Comparison of ENCODE assay signal across 23 cellular contexts in the genomic region with DNA sequence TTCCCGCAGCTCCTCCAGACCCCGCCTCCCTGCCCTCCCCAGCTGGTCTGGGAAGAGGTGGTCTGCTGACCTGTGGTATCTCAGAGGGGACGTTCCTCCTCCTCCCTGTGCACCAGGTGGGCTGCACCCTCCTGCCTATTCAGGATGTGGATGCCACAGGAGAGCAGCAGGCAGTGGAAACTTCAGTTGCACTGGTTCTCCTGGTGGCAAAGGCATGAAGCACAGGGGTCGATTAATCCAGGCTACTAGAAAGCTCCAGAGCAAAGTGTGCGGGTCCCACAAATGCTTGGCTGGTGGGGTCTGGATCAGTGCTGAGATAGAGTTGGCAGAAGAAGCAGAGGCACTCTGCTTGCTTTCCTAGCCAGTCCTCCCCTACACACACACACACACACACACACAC.
DNase-seq lines count a peak whose midpoint lies in the region; ATAC-seq and TF ChIP-seq lines count a peak whose summit lies in the region.
"Had no signal": no experiment of that assay in that cellular context is flagged by ENCODE, and none has a peak within 500 bp of the region (broad histone marks: within the 10 kb centered on the region; RNA-seq: fewer than 3 reads in every experiment).

No MANE protein-coding gene starts in this region.

- no peak overlapping the region for H3K9ac ChIP-seq in PC-3 (ENCODE audit: low read length)

- H3K27ac ChIP-seq in PC-3 (ENCODE audit: low read length) (no peak overlapping the region), esophagus muscularis mucosa (replicated peaks in 1 of 4) (no peak overlapping the region)
- H3K27ac ChIP-seq: left ventricle myocardium inferior, upper lobe of right lung had no signal

- peaks cover 4% of the 10 kb centered on the region; the same call in 1 of the 2 replicates for H3K36me3 ChIP-seq in PC-3 (ENCODE audit: low read depth, low read length)
- peaks cover 0 to 7% (median 0%) of the 10 kb centered on the region in 4 donors for H3K36me3 ChIP-seq in esophagus muscularis mucosa

- no peak overlapping the region for H3K4me2 ChIP-seq in PC-3 (ENCODE audit: low read length)

- CTCF ChIA-PET in PC-3 (lab: Charles Lee) = no interaction called here

- TF ChIP-seq EP300 in esophagus muscularis mucosa (IDR thresholded peaks at IDR 0.05) = no peak

- TF ChIP-seq CTCF in GM12864 (IDR thresholded peaks at IDR 0.05; ENCODE audit: low read depth, low read length, missing control alignments) (peak; percentile 13), PC-3 (conservative IDR thresholded peaks at IDR 0.05; ENCODE audit: low read depth, low read length) (0 out of 2 replicates have a peak, but pooled peaks have one; percentile 14), esophagus muscularis mucosa (IDR thresholded peaks at IDR 0.05) (no peak), retinal pigment epithelial cell (conservative IDR thresholded peaks at IDR 0.05; ENCODE audit: low read depth, low read length) (peak; percentile 24)

- H3K79me2 ChIP-seq in PC-3 (ENCODE audit: low read length) = no peaks in the 10 kb centered on the region

- peak; percentile 16; the same call in 1 of the 2 replicates for ATAC-seq in PC-3
- ATAC-seq: T-helper 17 cell, upper lobe of right lung had no signal

- H3K9me3 ChIP-seq in PC-3 (ENCODE audit: low read length) = no peaks in the 10 kb centered on the region
- H3K9me3 ChIP-seq in esophagus muscularis mucosa = no peaks in the 10 kb centered on the region
- H3K9me3 ChIP-seq: left ventricle myocardium inferior, upper lobe of right lung had no signal

- H3K27me3 ChIP-seq in PC-3 (ENCODE audit: low read length) (no peaks in the 10 kb centered on the region), esophagus muscularis mucosa (no peaks in the 10 kb centered on the region)
- H3K27me3 ChIP-seq: upper lobe of right lung had no signal

- no peak overlapping the region for H3K27ac Mint-ChIP-seq in activated T-cell treated with anti-CD3 and anti-CD28 coated beads, Interleukin-2, amount 50 U/mL, for 24 hours
- H3K27ac Mint-ChIP-seq: activated CD4-positive, alpha-beta memory T cell treated with anti-CD3 and anti-CD28 coated beads for 36 hours; B cell; T-helper 17 cell had no signal

- no peak overlapping the region for H3K4me3 Mint-ChIP-seq in activated T-cell treated with anti-CD3 and anti-CD28 coated beads, Interleukin-2, amount 50 U/mL, for 24 hours
- H3K4me3 Mint-ChIP-seq: activated CD4-positive, alpha-beta memory T cell treated with anti-CD3 and anti-CD28 coated beads for 36 hours; B cell; neural crest cell; T-helper 17 cell had no signal

- no peak for TF ChIP-seq POLR2A in esophagus muscularis mucosa (IDR thresholded peaks at IDR 0.05; ENCODE audit: low read depth)

- no peaks in the 10 kb centered on the region for H3F3A ChIP-seq in PC-3 (ENCODE audit: low read length, unreplicated experiment)

- H4K20me1 ChIP-seq in PC-3 (ENCODE audit: low read length) = no peaks in the 10 kb centered on the region

- peaks cover 25% of the 10 kb centered on the region for H3K36me3 Mint-ChIP-seq in activated T-cell treated with anti-CD3 and anti-CD28 coated beads, Interleukin-2, amount 50 U/mL, for 24 hours (ENCODE audit: low read depth)

- H3K9me2 ChIP-seq in PC-3 (replicated peaks; ENCODE audit: low read length) = no peaks in the 10 kb centered on the region

- H3K9me3 Mint-ChIP-seq in activated T-cell treated with anti-CD3 and anti-CD28 coated beads, Interleukin-2, amount 50 U/mL, for 24 hours = no peaks in the 10 kb centered on the region
- H3K9me3 Mint-ChIP-seq: activated CD4-positive, alpha-beta memory T cell treated with anti-CD3 and anti-CD28 coated beads for 36 hours; neural crest cell had no signal

- H3K4me3 ChIP-seq in GM12864 (ENCODE audit: low read depth, low read length) (no peak overlapping the region), PC-3 (ENCODE audit: low read length) (no peak overlapping the region), esophagus muscularis mucosa (no peak overlapping the region), retinal pigment epithelial cell (ENCODE audit: low read length) (no peak overlapping the region)
- H3K4me3 ChIP-seq: left ventricle myocardium inferior, upper lobe of right lung had no signal

- DNase-seq in GM12864 (ENCODE audit: low read depth) = no peak
- no peak for DNase-seq in PC-3
- peak; percentile 72 for DNase-seq in esophagus muscularis mucosa (ENCODE audit: extremely low spot score)
- no peak for DNase-seq in retinal pigment epithelial cell (ENCODE audit: low read depth)
- DNase-seq in stimulated activated CD4-positive, alpha-beta T cell treated with anti-CD3 and anti-CD28 coated beads, Interleukin-12 subunit alpha, Interleukin-12 subunit beta, amount 100 ng/mL, for 4 hours = no peak
- no peak for DNase-seq in EL
- DNase-seq in activated T-cell treated with anti-CD3 and anti-CD28 coated beads, Interleukin-2, amount 50 U/mL, for 24 hours = no peak
- DNase-seq: activated CD4-positive, alpha-beta memory T cell treated with anti-CD3 and anti-CD28 coated beads for 36 hours; activated naive CD4-positive, alpha-beta T cell treated with Interleukin-2 at 50 U/mL for 16 hours; activated T-cell treated with anti-CD3 and anti-CD28 coated beads for 4 hours; cerebellar nuclear complex; DMS 273 treated with DMSO at 0.1 percent for 48 hours; effector memory CD4-positive, alpha-beta T cell; KG1; left ventricle myocardium inferior; NCI-H1930; NCI-H2227 treated with DMSO at 0.1 percent for 48 hours; NCI-H774; SHP77 treated with DMSO at 0.1 percent for 48 hours; T-helper 17 cell; upper lobe of right lung had no signal

- intact Hi-C loops in PC-3 (cut with micrococcal nuclease) = loop anchor here (10.0 kb wide), 2 partner anchors 56 to 86 kb away; no protein-coding TSS in a partner anchor
- intact Hi-C loops in esophagus muscularis mucosa (cut with DNase I) = no loop called here

- POLR2A ChIA-PET in PC-3 (lab: Charles Lee; ENCODE audit: unreplicated experiment) = no interaction called here

- peaks cover 31% of the 10 kb centered on the region for H3K4me1 Mint-ChIP-seq in activated T-cell treated with anti-CD3 and anti-CD28 coated beads, Interleukin-2, amount 50 U/mL, for 24 hours (ENCODE audit: low read depth)

- no TSS peak for BruUV-seq in PC-3 (replicated peaks; lab: Mats Ljungman, UMichigan)

- 93% methylated on average over 3 of the region's 5 CpGs for WGBS in esophagus muscularis mucosa

- H3K4me1 ChIP-seq in PC-3 (ENCODE audit: insufficient read depth, low read length) = peaks cover 10% of the 10 kb centered on the region
- H3K4me1 ChIP-seq in esophagus muscularis mucosa = no peaks in the 10 kb centered on the region
- H3K4me1 ChIP-seq: left ventricle myocardium inferior, upper lobe of right lung had no signal

- no peak overlapping the region for H2AFZ ChIP-seq in PC-3 (ENCODE audit: low read length)

- no peaks in the 10 kb centered on the region for H3K27me3 Mint-ChIP-seq in activated T-cell treated with anti-CD3 and anti-CD28 coated beads, Interleukin-2, amount 50 U/mL, for 24 hours
- H3K27me3 Mint-ChIP-seq: activated CD4-positive, alpha-beta memory T cell treated with anti-CD3 and anti-CD28 coated beads for 36 hours; B cell; T-helper 17 cell had no signal

Comparison
In these comparisons a context has a peak if more than half of its experiments do, and no peak if none do; other contexts are left out.
1. CTCF ChIP-seq: peak in GM12864 (single experiment), PC-3 (single experiment) and retinal pigment epithelial cell (single experiment); none in esophagus muscularis mucosa (0 of 3).